8 cellular contexts compared by ENCODE assay signal in the genomic region with DNA sequence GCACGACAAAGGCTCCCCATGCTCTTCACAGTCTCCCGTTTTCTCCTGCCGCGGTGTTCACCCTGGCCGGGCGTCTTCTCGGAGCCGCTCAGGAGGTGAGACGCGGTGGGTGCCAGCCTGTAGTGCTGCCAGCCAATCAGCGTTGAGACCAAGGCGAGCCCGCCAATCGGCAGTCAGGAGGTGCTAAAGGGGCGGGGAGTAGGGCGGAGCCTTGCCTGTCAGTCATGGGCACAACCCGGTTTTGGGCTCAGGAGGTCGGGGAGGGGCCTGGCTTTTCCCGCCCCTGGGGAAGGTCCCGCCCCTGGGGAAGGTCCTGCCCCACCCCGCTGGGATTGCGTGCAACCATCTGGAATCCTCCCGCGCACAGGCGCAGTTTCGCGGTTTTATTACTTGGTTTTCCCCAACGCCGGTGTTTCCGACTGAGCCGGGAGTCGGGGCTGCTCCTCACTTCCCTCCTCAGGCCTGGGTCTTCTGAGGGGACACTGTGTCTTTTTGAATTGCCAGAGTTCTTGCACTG. TPM values are rescaled to one million over a fixed set of nuclear protein-coding genes. Genes with fewer than 3 reads are reported as not detected.
DNase-seq lines count a peak whose midpoint lies in the region; ATAC-seq, FAIRE-seq and TF ChIP-seq lines count a peak whose summit lies in the region.

A gene (minus strand): TSS at position 92 of the 517 bp plus-strand sequence. CDS start 1,421 bp downstream, outside the sequence.

- TF ChIP-seq EP300 in stomach (IDR thresholded peaks at IDR 0.05), result no peak

- H3F3A ChIP-seq in GM23338 (replicated peaks; ENCODE audit: low read depth), result no peaks in the 10 kb centered on the region

- H3K4me1 Mint-ChIP-seq in GM23338, result peaks cover 13% of the 10 kb centered on the region

- H2AFZ ChIP-seq in GM23338, result peak within 1 kb of the TSS; percentile 85
- H2AFZ ChIP-seq in neuron (ENCODE audit: low read depth, low read length), result peak within 1 kb of the TSS; percentile 29

- H3K27ac ChIP-seq in GM23338 (ENCODE audit: low read depth) (no peak within 1 kb of the TSS), stomach (peak within 1 kb of the TSS in 4 of 5 donors; percentile 4 to 73 (median 44))

- H3K36me3 Mint-ChIP-seq in GM23338 (ENCODE audit: low read depth), result no peaks in the 10 kb centered on the region

- H3K9me3 ChIP-seq in neuron (ENCODE audit: low read length), result no peaks in the 10 kb centered on the region
- no peaks in the 10 kb centered on the region for H3K9me3 ChIP-seq in stomach

- peak within 1 kb of the TSS; percentile 73 for H3K4me3 ChIP-seq in GM23338
- peak within 1 kb of the TSS; percentile 52 for H3K4me3 ChIP-seq in LNCaP clone FGC (ENCODE audit: low read depth, low read length)
- peak within 1 kb of the TSS; percentile 37 for H3K4me3 ChIP-seq in neuron (ENCODE audit: low read length)
- peak within 1 kb of the TSS; percentile 34 to 46 (median 42) for H3K4me3 ChIP-seq in stomach

- TF ChIP-seq CTCF in GM23338 (conservative IDR thresholded peaks at IDR 0.05; ENCODE audit: low read depth in 2 of 2) (no peak), LNCaP clone FGC (IDR thresholded peaks at IDR 0.05; ENCODE audit: control insufficient read depth, extremely low read depth, insufficient read depth) (no peak), stomach (IDR thresholded peaks at IDR 0.05) (no peak)

- peak within 1 kb of the TSS; percentile 74 for H3K4me3 Mint-ChIP-seq in GM23338

- H3K27me3 Mint-ChIP-seq in GM23338 (ENCODE audit: insufficient read depth, low read depth, poor library complexity), result peaks cover 44% of the 10 kb centered on the region

- peak; percentile 74 for DNase-seq in DMS79 (lab: John Stamatoyannopoulos, UW)
- DNase-seq in GM23338 (ENCODE audit: low spot score), result peak; percentile 98
- peak; percentile 93 for DNase-seq in LNCaP clone FGC (ENCODE audit: low read depth)
- DNase-seq in SIG-M5 (lab: John Stamatoyannopoulos, UW), result peak; percentile 83
- DNase-seq in activated naive CD4-positive, alpha-beta T cell (lab: John Stamatoyannopoulos, UW), result peak; percentile 86 to 94 (median 90)
- DNase-seq in frontal cortex (ENCODE audit: low spot score in 2 of 2), result peak; percentile 77 to 90
- peak; percentile 94 for DNase-seq in stomach

- peaks cover 12% of the 10 kb centered on the region; the same call in 2 of the 3 replicates for H3K9me3 Mint-ChIP-seq in GM23338

- H3K4me1 ChIP-seq in GM23338 (ENCODE audit: insufficient read depth), result peaks cover 8% of the 10 kb centered on the region; the same call in 1 of the 2 replicates
- peaks cover 2% of the 10 kb centered on the region for H3K4me1 ChIP-seq in neuron (ENCODE audit: insufficient read depth, low read length)
- peaks cover 0 to 26% (median 18%) of the 10 kb centered on the region in 4 donors for H3K4me1 ChIP-seq in stomach

- no peaks in the 10 kb centered on the region for H4K20me1 ChIP-seq in GM23338 (replicated peaks; ENCODE audit: insufficient read depth)

- peak; percentile 91 for ATAC-seq in GM23338

- peak within 1 kb of the TSS; percentile 87 for H3K27ac Mint-ChIP-seq in GM23338

- no peaks in the 10 kb centered on the region for H3K36me3 ChIP-seq in GM23338 (ENCODE audit: insufficient read depth)
- no peaks in the 10 kb centered on the region for H3K36me3 ChIP-seq in neuron (ENCODE audit: insufficient read depth, low read length)
- no peaks in the 10 kb centered on the region for H3K36me3 ChIP-seq in stomach

- H3K4me2 ChIP-seq in GM23338, result peak within 1 kb of the TSS; percentile 91

- H3K79me2 ChIP-seq in GM23338 (replicated peaks; ENCODE audit: insufficient read depth), result no peaks in the 10 kb centered on the region

- no peak for FAIRE-seq in frontal cortex (lab: Jason Lieb, UNC)

- peaks cover 37% of the 10 kb centered on the region for H3K27me3 ChIP-seq in GM23338 (ENCODE audit: insufficient read depth)
- no peaks in the 10 kb centered on the region for H3K27me3 ChIP-seq in neuron (ENCODE audit: insufficient read depth, low read length)
- peaks cover 0 to 5% (median 0%) of the 10 kb centered on the region in 3 donors for H3K27me3 ChIP-seq in stomach

- no peaks in the 10 kb centered on the region for H3K9me2 ChIP-seq in GM23338 (ENCODE audit: insufficient read depth)

- 1 to 13% (median 3%) methylated on average over 15 to 32 of the region's 32 CpGs for WGBS in stomach, 5 donors

- TF ChIP-seq POLR2A in stomach (IDR thresholded peaks at IDR 0.05), result no peak

- intact Hi-C loops in stomach (cut with DNase I; ENCODE audit: low total_unique reads), result no loop called here

TF ChIP-seq in GM23338, 12 proteins besides CTCF, POLR2A, EP300 and RAD21:
- TF ChIP-seq ZNF331 (CRISPR knock-in tag; IDR thresholded peaks at IDR 0.05; ENCODE audit: low read depth), result no peak
- TF ChIP-seq CREB1 (CRISPR knock-in tag; IDR thresholded peaks at IDR 0.05; ENCODE audit: low read depth), result 0 out of 2 replicates have a peak, but pooled peaks have one; percentile 19
- no peak for TF ChIP-seq NANOG (IDR thresholded peaks at IDR 0.05; ENCODE audit: borderline replicate concordance)
- TF ChIP-seq, protein P1, sequence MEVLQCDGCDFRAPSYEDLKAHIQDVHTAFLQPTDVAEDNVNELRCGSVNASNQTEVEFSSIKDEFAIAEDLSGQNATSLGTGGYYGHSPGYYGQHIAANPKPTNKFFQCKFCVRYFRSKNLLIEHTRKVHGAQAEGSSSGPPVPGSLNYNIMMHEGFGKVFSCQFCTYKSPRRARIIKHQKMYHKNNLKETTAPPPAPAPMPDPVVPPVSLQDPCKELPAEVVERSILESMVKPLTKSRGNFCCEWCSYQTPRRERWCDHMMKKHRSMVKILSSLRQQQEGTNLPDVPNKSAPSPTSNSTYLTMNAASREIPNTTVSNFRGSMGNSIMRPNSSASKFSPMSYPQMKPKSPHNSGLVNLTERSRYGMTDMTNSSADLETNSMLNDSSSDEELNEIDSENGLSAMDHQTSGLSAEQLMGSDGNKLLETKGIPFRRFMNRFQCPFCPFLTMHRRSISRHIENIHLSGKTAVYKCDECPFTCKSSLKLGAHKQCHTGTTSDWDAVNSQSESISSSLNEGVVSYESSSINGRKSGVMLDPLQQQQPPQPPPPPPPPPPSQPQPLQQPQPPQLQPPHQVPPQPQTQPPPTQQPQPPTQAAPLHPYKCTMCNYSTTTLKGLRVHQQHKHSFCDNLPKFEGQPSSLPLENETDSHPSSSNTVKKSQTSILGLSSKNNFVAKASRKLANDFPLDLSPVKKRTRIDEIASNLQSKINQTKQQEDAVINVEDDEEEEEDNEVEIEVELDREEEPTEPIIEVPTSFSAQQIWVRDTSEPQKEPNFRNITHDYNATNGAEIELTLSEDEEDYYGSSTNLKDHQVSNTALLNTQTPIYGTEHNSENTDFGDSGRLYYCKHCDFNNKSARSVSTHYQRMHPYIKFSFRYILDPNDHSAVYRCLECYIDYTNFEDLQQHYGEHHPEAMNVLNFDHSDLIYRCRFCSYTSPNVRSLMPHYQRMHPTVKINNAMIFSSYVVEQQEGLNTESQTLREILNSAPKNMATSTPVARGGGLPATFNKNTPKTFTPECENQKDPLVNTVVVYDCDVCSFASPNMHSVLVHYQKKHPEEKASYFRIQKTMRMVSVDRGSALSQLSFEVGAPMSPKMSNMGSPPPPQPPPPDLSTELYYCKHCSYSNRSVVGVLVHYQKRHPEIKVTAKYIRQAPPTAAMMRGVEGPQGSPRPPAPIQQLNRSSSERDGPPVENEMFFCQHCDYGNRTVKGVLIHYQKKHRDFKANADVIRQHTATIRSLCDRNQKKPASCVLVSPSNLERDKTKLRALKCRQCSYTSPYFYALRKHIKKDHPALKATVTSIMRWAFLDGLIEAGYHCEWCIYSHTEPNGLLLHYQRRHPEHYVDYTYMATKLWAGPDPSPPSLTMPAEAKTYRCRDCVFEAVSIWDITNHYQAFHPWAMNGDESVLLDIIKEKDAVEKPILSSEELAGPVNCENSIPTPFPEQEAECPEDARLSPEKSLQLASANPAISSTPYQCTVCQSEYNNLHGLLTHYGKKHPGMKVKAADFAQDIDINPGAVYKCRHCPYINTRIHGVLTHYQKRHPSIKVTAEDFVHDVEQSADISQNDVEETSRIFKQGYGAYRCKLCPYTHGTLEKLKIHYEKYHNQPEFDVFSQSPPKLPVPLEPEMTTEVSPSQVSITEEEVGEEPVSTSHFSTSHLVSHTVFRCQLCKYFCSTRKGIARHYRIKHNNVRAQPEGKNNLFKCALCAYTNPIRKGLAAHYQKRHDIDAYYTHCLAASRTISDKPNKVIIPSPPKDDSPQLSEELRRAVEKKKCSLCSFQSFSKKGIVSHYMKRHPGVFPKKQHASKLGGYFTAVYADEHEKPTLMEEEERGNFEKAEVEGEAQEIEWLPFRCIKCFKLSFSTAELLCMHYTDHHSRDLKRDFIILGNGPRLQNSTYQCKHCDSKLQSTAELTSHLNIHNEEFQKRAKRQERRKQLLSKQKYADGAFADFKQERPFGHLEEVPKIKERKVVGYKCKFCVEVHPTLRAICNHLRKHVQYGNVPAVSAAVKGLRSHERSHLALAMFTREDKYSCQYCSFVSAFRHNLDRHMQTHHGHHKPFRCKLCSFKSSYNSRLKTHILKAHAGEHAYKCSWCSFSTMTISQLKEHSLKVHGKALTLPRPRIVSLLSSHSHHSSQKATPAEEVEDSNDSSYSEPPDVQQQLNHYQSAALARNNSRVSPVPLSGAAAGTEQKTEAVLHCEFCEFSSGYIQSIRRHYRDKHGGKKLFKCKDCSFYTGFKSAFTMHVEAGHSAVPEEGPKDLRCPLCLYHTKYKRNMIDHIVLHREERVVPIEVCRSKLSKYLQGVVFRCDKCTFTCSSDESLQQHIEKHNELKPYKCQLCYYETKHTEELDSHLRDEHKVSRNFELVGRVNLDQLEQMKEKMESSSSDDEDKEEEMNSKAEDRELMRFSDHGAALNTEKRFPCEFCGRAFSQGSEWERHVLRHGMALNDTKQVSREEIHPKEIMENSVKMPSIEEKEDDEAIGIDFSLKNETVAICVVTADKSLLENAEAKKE (CRISPR knock-in tag; IDR thresholded peaks at IDR 0.05), result no peak
- no peak for TF ChIP-seq EZH2phosphoT487 (IDR thresholded peaks at IDR 0.05; ENCODE audit: unreplicated experiment)
- peak; percentile 85 for TF ChIP-seq POLR2AphosphoS5 (IDR thresholded peaks at IDR 0.05; ENCODE audit: low read depth)
- TF ChIP-seq, protein P2, sequence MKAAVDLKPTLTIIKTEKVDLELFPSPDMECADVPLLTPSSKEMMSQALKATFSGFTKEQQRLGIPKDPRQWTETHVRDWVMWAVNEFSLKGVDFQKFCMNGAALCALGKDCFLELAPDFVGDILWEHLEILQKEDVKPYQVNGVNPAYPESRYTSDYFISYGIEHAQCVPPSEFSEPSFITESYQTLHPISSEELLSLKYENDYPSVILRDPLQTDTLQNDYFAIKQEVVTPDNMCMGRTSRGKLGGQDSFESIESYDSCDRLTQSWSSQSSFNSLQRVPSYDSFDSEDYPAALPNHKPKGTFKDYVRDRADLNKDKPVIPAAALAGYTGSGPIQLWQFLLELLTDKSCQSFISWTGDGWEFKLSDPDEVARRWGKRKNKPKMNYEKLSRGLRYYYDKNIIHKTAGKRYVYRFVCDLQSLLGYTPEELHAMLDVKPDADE (IDR thresholded peaks at IDR 0.05), result no peak

RNA-seq across cellular contexts. Expression of the gene that starts here (rescaled TPM):
- not detected in 2 replicates for total RNA-seq in GM23338 (2014; rRNA removed; shearing (Covaris generic))
- polyA plus RNA-seq in GM23338 (2016; fragmentation: Nextera tagmentation; extraction: Ambion mirVana) (0.08 TPM in 1 of 2 replicates, not detected in the other), stomach (not detected)
- total RNA-seq in frontal cortex (not detected), stomach (not detected)

Comparison
In these comparisons a context has a peak if more than half of its experiments do, and no peak if none do; other contexts are left out.
1. Peak in DNase-seq, ATAC-seq, H3K4me3 ChIP-seq and H3K4me2 ChIP-seq in GM23338; RNA of the gene not detected or under 1 TPM.
2. Peak in DNase-seq in frontal cortex; RNA of the gene not detected or under 1 TPM.
3. Peak in DNase-seq, H3K4me3 ChIP-seq and H3K27ac ChIP-seq in stomach; RNA of the gene not detected or under 1 TPM.